In genomic region chr17:48002208-48002919, GRCh38 we compare ENCODE assay signal across 8 cellular contexts. TPM values are rescaled to one million over a fixed set of nuclear protein-coding genes. Genes with fewer than 3 reads are reported as not detected.
A peak's percentile ranks its signal among the peaks of the same experiment; 100 is the strongest.
DNase-seq lines count a peak whose midpoint lies in the region; ATAC-seq and TF ChIP-seq lines count a peak whose summit lies in the region.

No MANE protein-coding gene starts in this region.

- peak; percentile 88 for DNase-seq in DMS79 treated with DMSO at 0.1 percent for 48 hours (lab: John Stamatoyannopoulos, UW)
- no peak for DNase-seq in SK-N-SH
- peak; percentile 59 to 76 for DNase-seq in foreskin fibroblast
- peak; percentile 0 for DNase-seq in posterior vena cava (ENCODE audit: low spot score)
- no peak for DNase-seq in lower leg skin (ENCODE audit: low spot score in 2 of 2)

- intact Hi-C loops in posterior vena cava (cut with DNase I) = no loop called here
- intact Hi-C loops in lower leg skin (cut with DNase I; ENCODE audit: low total_unique reads) = no loop called here

- no peak for TF ChIP-seq CTCF in SK-N-SH (IDR thresholded peaks at IDR 0.05)
- no peak for TF ChIP-seq CTCF in foreskin fibroblast (IDR thresholded peaks at IDR 0.05; ENCODE audit: low read depth, low read length)
- no peak for TF ChIP-seq CTCF in lower leg skin (IDR thresholded peaks at IDR 0.05)

- H3K9me3 ChIP-seq in HUES6 (ENCODE audit: control insufficient read depth, insufficient read depth, low read depth, low read length) = no peaks in the 10 kb centered on the region
- H3K9me3 ChIP-seq in SK-N-SH = no peaks in the 10 kb centered on the region

- H3K27ac ChIP-seq in HUES6 (ENCODE audit: low read depth, low read length) = peak overlapping the region; percentile 84
- H3K27ac ChIP-seq in SK-N-SH (ENCODE audit: low read depth in 2 of 2, low read length in 1 of 2) = peak overlapping the region; percentile 99 to 100

- peak overlapping the region; percentile 91 for H2AFZ ChIP-seq in SK-N-SH (ENCODE audit: low read depth)

- H3K9ac ChIP-seq in HUES6 (ENCODE audit: low read length) (peak overlapping the region; percentile 66), SK-N-SH (peak overlapping the region; percentile 72)

- H3K4me3 ChIP-seq in HUES6 (ENCODE audit: low read depth, low read length) (0 out of 2 replicates have a peak overlapping the region, but pooled peaks have one; percentile 21), SK-N-SH (ENCODE audit: low read depth in 2 of 2, low read length in 1 of 2) (peak overlapping the region in 1 of 2 experiments; percentile 43; a peak in 2 of 4 replicates), foreskin fibroblast (ENCODE audit: low read depth in 1 of 2, low read length in 2 of 2) (no peak overlapping the region), lower leg skin (ENCODE audit: low read depth, poor library complexity, severe bottlenecking) (no peak overlapping the region)

- TF ChIP-seq RAD21 in SK-N-SH (IDR thresholded peaks at IDR 0.05; ENCODE audit: low read length) = no peak

- 30% methylated on average over 5 of the region's 5 CpGs for WGBS in SK-N-SH (ENCODE audit: low lambda C conversion rate)
- 55 to 64% methylated on average over 5 of the region's 5 CpGs for WGBS in lower leg skin, 2 donors

- no peaks in the 10 kb centered on the region for H4K20me1 ChIP-seq in SK-N-SH (ENCODE audit: insufficient read depth)

- no peaks in the 10 kb centered on the region for H3K9me2 ChIP-seq in SK-N-SH

- POLR2A ChIA-PET in SK-N-SH (lab: Yijun Ruan, JAX) = interaction anchor here (0.6 to 9.0 kb wide), 10 partner anchors 9 to 61 kb away, joined by 3 to 223 read pairs (median 14); partner anchors contain the start of genes CDK5RAP3, NFE2L1 and PNPO

- H3F3A ChIP-seq in SK-N-SH (replicated peaks; ENCODE audit: insufficient read depth) = peaks cover 44% of the 10 kb centered on the region

- ATAC-seq in activated CD4-positive, CD25-positive, alpha-beta regulatory T cell treated with anti-CD3 and anti-CD28 coated beads, Interleukin-2, amount 50 U/mL, for 24 hours = no peak
- no peak for ATAC-seq in HG02763 (IDR thresholded peaks at IDR 0.05; ENCODE audit: unreplicated experiment)

- CTCF ChIA-PET in SK-N-SH (lab: Yijun Ruan, JAX) = interaction anchor here (1.4 to 41.8 kb wide), 8 partner anchors 9 to 95 kb away, joined by 4 to 1752 read pairs (median 16); partner anchors contain the start of gene CDK5RAP3

- H3K4me1 ChIP-seq in HUES6 (ENCODE audit: control insufficient read depth, insufficient read depth, low read length) (peaks cover 44% of the 10 kb centered on the region), SK-N-SH (ENCODE audit: control insufficient read depth in 1 of 2, insufficient read depth in 2 of 2, low read depth in 1 of 2, low read length in 1 of 2) (peaks cover 61 to 65% of the 10 kb centered on the region in 2 experiments)

- no peak for TF ChIP-seq EP300 in SK-N-SH (IDR thresholded peaks at IDR 0.05; ENCODE audit: borderline replicate concordance in 1 of 2, low read depth in 1 of 2, low read length in 1 of 2)

- H3K27me3 ChIP-seq in HUES6 (ENCODE audit: control insufficient read depth, insufficient read depth, low read length) = no peaks in the 10 kb centered on the region
- no peaks in the 10 kb centered on the region for H3K27me3 ChIP-seq in SK-N-SH (ENCODE audit: insufficient read depth)

- H3K4me2 ChIP-seq in SK-N-SH = peak overlapping the region; percentile 72

- no peaks in the 10 kb centered on the region for H3K36me3 ChIP-seq in HUES6 (ENCODE audit: control insufficient read depth, insufficient read depth, low read length)
- no peaks in the 10 kb centered on the region for H3K36me3 ChIP-seq in SK-N-SH (replicated peaks in 1 of 2; ENCODE audit: control insufficient read depth in 1 of 2, insufficient read depth in 2 of 2, low read length in 1 of 2)

- no peak for TF ChIP-seq POLR2A in lower leg skin (IDR thresholded peaks at IDR 0.05)

- no peaks in the 10 kb centered on the region for H3K79me2 ChIP-seq in SK-N-SH (ENCODE audit: insufficient read depth)

TF ChIP-seq in SK-N-SH, 30 proteins besides CTCF, POLR2A, EP300 and RAD21 (continues in another document):
- TF ChIP-seq REST (IDR thresholded peaks at IDR 0.05; ENCODE audit: low read depth, low read length) (peak; percentile 30; the same call in 1 of the 2 replicates), IRF3 (IDR thresholded peaks at IDR 0.05; ENCODE audit: low read depth, low read length) (no peak), ELF1 (IDR thresholded peaks at IDR 0.05) (no peak), GABPA (IDR thresholded peaks at IDR 0.05; ENCODE audit: low read depth) (peak; percentile 37), JUND (IDR thresholded peaks at IDR 0.05) (peak; percentile 64), PBX3 (IDR thresholded peaks at IDR 0.05) (peak; percentile 61), MAX (IDR thresholded peaks at IDR 0.05; ENCODE audit: low read depth) (peak; percentile 77), TAF1 (IDR thresholded peaks at IDR 0.05; ENCODE audit: borderline replicate concordance, low read depth, low read length) (peak; percentile 50; the same call in 1 of the 2 replicates), SIN3A (IDR thresholded peaks at IDR 0.05; ENCODE audit: borderline replicate concordance, low read depth, low read length) (no peak), EZH2phosphoT487 (IDR thresholded peaks at IDR 0.05; ENCODE audit: borderline replicate concordance, low read depth) (no peak), FOXM1 (IDR thresholded peaks at IDR 0.05; ENCODE audit: low read depth) (no peak)

RNA-seq across cellular contexts. Expression of gene CDK5RAP3, which starts 31.5 kb away (rescaled TPM):
- 208 and 288 TPM in 2 replicates for polyA plus RNA-seq in SK-N-SH (2012; rRNA removed)
- 77.8 and 94.7 TPM in 2 replicates for polyA plus RNA-seq in SK-N-SH (2012; cell fraction: cytosol; rRNA removed)
- polyA plus RNA-seq in SK-N-SH (2012; cell fraction: nucleus; rRNA removed) = 1,862 and 2,736 TPM in 2 replicates
- 10 to 100 TPM; 80.3 to 95.8 TPM for total RNA-seq in posterior vena cava
- 100 to 1,000 TPM in 3 of 4 donors, 10 to 100 TPM in 1; 95.8 to 115 (median 107) TPM for total RNA-seq in lower leg skin

RNA-seq across cellular contexts. Expression of gene COPZ2, which starts 35.2 kb away (rescaled TPM):
- 31.2 and 36.9 TPM in 2 replicates for polyA plus RNA-seq in SK-N-SH (2012; rRNA removed)
- 35.6 and 43.6 TPM in 2 replicates for polyA plus RNA-seq in SK-N-SH (2012; cell fraction: cytosol; rRNA removed)
- 29.6 and 30.5 TPM in 2 replicates for polyA plus RNA-seq in SK-N-SH (2012; cell fraction: nucleus; rRNA removed)
- total RNA-seq in posterior vena cava = 100 to 1,000 TPM in 1 of 2 donors, 10 to 100 TPM in 1; 75.0 to 136 TPM
- 10 to 100 TPM in 3 of 4 donors, 1 to 10 TPM in 1; 9.1 to 16.9 (median 12.9) TPM for total RNA-seq in lower leg skin

RNA-seq across cellular contexts. Expression of gene PRR15L, which starts 44.7 kb away (rescaled TPM):
- polyA plus RNA-seq in SK-N-SH (2012; rRNA removed) = not detected in 2 replicates
- not detected in 2 replicates for polyA plus RNA-seq in SK-N-SH (2012; cell fraction: cytosol; rRNA removed)
- polyA plus RNA-seq in SK-N-SH (2012; cell fraction: nucleus; rRNA removed) = not detected in 2 replicates
- not detected for total RNA-seq in posterior vena cava
- 10 to 100 TPM in 3 of 4 donors, 1 to 10 TPM in 1; 9.9 to 45.1 (median 24.3) TPM for total RNA-seq in lower leg skin

RNA-seq across cellular contexts. Expression of gene NFE2L1, which starts 45.8 kb away (rescaled TPM):
- polyA plus RNA-seq in SK-N-SH (2012; rRNA removed) = 159 and 174 TPM in 2 replicates
- 128 and 192 TPM in 2 replicates for polyA plus RNA-seq in SK-N-SH (2012; cell fraction: cytosol; rRNA removed)
- 135 and 166 TPM in 2 replicates for polyA plus RNA-seq in SK-N-SH (2012; cell fraction: nucleus; rRNA removed)
- total RNA-seq in posterior vena cava (100 to 1,000 TPM; 255 to 263 TPM), lower leg skin (100 to 1,000 TPM in 3 of 4 donors, 10 to 100 TPM in 1; 97.2 to 158 (median 117) TPM)

Comparison
In these comparisons a context has a peak if more than half of its experiments do, and no peak if none do; other contexts are left out.
1. DNase-seq: peak in DMS79 treated with DMSO at 0.1 percent for 48 hours (single experiment), foreskin fibroblast (2 of 2) and posterior vena cava (single experiment); none in SK-N-SH (single experiment) and lower leg skin (0 of 2).
2. RNA of gene COPZ2, which starts 35.2 kb away (total RNA-seq): 75.0 to 136 TPM in posterior vena cava; 9.1 to 16.9 TPM in lower leg skin; every median in the first group is over 4 times any median in the second.
3. RNA of gene PRR15L, which starts 44.7 kb away (total RNA-seq): 9.9 to 45.1 TPM in lower leg skin; not detected in posterior vena cava; every median in the first group is over 10 times any median in the second.